ENCODE assay signal across 23 cellular contexts in genomic region chr4:177789610-177790009, GRCh38.
"Had no signal": no experiment of that assay in that cellular context is flagged by ENCODE, and none has a peak within 500 bp of the region (broad histone marks: within the 10 kb centered on the region; RNA-seq: fewer than 3 reads in every experiment).

No MANE protein-coding gene starts in this region.

- H3K9me3 ChIP-seq: mucosa of descending colon, ovary, right atrium auricular region, testis, tibial nerve, upper lobe of right lung, vagina had no signal

- DNase-seq: cortex of kidney; dorsolateral prefrontal cortex; effector CD8-positive, alpha-beta T cell; foreskin melanocyte; head of caudate nucleus; hippocampal formation; left colon; left ventricle myocardium superior; mesendoderm; naive thymus-derived CD8-positive, alpha-beta T cell; nucleus accumbens; ovary; stimulated activated CD4-positive, alpha-beta T cell treated with anti-CD3 and anti-CD28 coated beads, Interleukin-4, amount 100 ng/mL, for 1 hour; stimulated activated naive CD8-positive, alpha-beta T cell treated with anti-CD3 and anti-CD28 coated beads, Interleukin-15, amount 100 ng/mL, for 72 hours; testis; upper lobe of right lung had no signal

- H3K4me3 Mint-ChIP-seq: naive thymus-derived CD8-positive, alpha-beta T cell; neural crest cell; stimulated activated memory B cell treated with anti-CD40 and anti-IgM and Interleukin-4, amounts not matched to agents 10 μg/mL and 1 μg/mL and 100 μg/mL, for 72 hours; stimulated activated naive CD8-positive, alpha-beta T cell treated with anti-CD3 and anti-CD28 coated beads, Interleukin-15, amount 100 ng/mL, for 72 hours had no signal

- H3K36me3 ChIP-seq: ovary, right atrium auricular region, tibial nerve, upper lobe of right lung, vagina had no signal

- H3K27me3 ChIP-seq: dorsolateral prefrontal cortex, ovary, right atrium auricular region, testis, tibial nerve, upper lobe of right lung, vagina had no signal

- H3K4me3 ChIP-seq: dorsolateral prefrontal cortex, lung, mucosa of descending colon, ovary, right atrium auricular region, testis, tibial nerve, upper lobe of right lung, vagina had no signal

- H3K4me1 ChIP-seq: right atrium auricular region, testis, tibial nerve, upper lobe of right lung, vagina had no signal

- H3K4me1 Mint-ChIP-seq: naive thymus-derived CD8-positive, alpha-beta T cell; stimulated activated memory B cell treated with anti-CD40 and anti-IgM and Interleukin-4, amounts not matched to agents 10 μg/mL and 1 μg/mL and 100 μg/mL, for 72 hours; stimulated activated naive CD8-positive, alpha-beta T cell treated with anti-CD3 and anti-CD28 coated beads, Interleukin-15, amount 100 ng/mL, for 72 hours had no signal

- H3K36me3 Mint-ChIP-seq: naive thymus-derived CD8-positive, alpha-beta T cell; stimulated activated memory B cell treated with anti-CD40 and anti-IgM and Interleukin-4, amounts not matched to agents 10 μg/mL and 1 μg/mL and 100 μg/mL, for 72 hours had no signal

- H3K27me3 Mint-ChIP-seq: stimulated activated memory B cell treated with anti-CD40 and anti-IgM and Interleukin-4, amounts not matched to agents 10 μg/mL and 1 μg/mL and 100 μg/mL, for 72 hours; stimulated activated naive CD8-positive, alpha-beta T cell treated with anti-CD3 and anti-CD28 coated beads, Interleukin-15, amount 100 ng/mL, for 72 hours had no signal

- H3K27ac Mint-ChIP-seq: naive thymus-derived CD8-positive, alpha-beta T cell; stimulated activated memory B cell treated with anti-CD40 and anti-IgM and Interleukin-4, amounts not matched to agents 10 μg/mL and 1 μg/mL and 100 μg/mL, for 72 hours; stimulated activated naive CD8-positive, alpha-beta T cell treated with anti-CD3 and anti-CD28 coated beads, Interleukin-15, amount 100 ng/mL, for 72 hours had no signal

- H3K9me3 Mint-ChIP-seq: stimulated activated memory B cell treated with anti-CD40 and anti-IgM and Interleukin-4, amounts not matched to agents 10 μg/mL and 1 μg/mL and 100 μg/mL, for 72 hours; stimulated activated naive CD8-positive, alpha-beta T cell treated with anti-CD3 and anti-CD28 coated beads, Interleukin-15, amount 100 ng/mL, for 72 hours had no signal

- H3K27ac ChIP-seq: dorsolateral prefrontal cortex, ovary, right atrium auricular region, testis, tibial nerve, upper lobe of right lung, vagina had no signal

- ATAC-seq: left ventricle myocardium superior; mucosa of descending colon; naive thymus-derived CD8-positive, alpha-beta T cell; stimulated activated memory B cell treated with anti-CD40 and anti-IgM and Interleukin-4, amounts not matched to agents 10 μg/mL and 1 μg/mL and 100 μg/mL, for 72 hours; stimulated activated naive CD8-positive, alpha-beta T cell treated with anti-CD3 and anti-CD28 coated beads, Interleukin-15, amount 100 ng/mL, for 72 hours; upper lobe of right lung had no signal
